33 cellular contexts compared by ENCODE assay signal in genomic region chr6:21078497-21078896, GRCh38.
"Had no signal": no experiment of that assay in that cellular context is flagged by ENCODE, and none has a peak within 500 bp of the region (broad histone marks: within the 10 kb centered on the region; RNA-seq: fewer than 3 reads in every experiment).

No MANE protein-coding gene starts in this region.

- H3K27me3 ChIP-seq: adrenal gland, breast epithelium had no signal

- H3K9me3 ChIP-seq: breast epithelium had no signal

- ATAC-seq: activated T-helper 17 cell treated with anti-CD3 and anti-CD28 coated beads, Interleukin-2, amount 50 U/mL, for 72 hours; Panc1; Right ventricle myocardium inferior; T-cell had no signal

- H3K4me2 ChIP-seq: KMS-11 had no signal

- H3K4me1 ChIP-seq: adrenal gland, breast epithelium had no signal

- H3K27ac ChIP-seq: adrenal gland, breast epithelium, KMS-11 had no signal

- H3K27me3 Mint-ChIP-seq: activated CD4-positive, alpha-beta memory T cell treated with anti-CD3 and anti-CD28 coated beads, Interleukin-2, amount 10 ng/mL, durations not matched to agents 7 days and 5 days; activated CD4-positive, alpha-beta T cell treated with anti-CD3 and anti-CD28 coated beads, Interleukin-2, amount 10 ng/mL, durations not matched to agents 7 days and 5 days; activated naive CD8-positive, alpha-beta T cell treated with anti-CD3 and anti-CD28 coated beads, Interleukin-2, amount 10 ng/mL, durations not matched to agents 7 days and 5 days; activated T-helper 17 cell treated with anti-CD3 and anti-CD28 coated beads, Interleukin-2, amount 50 U/mL, for 72 hours; central memory CD8-positive, alpha-beta T cell; T-cell had no signal

- H3K36me3 ChIP-seq: adrenal gland, breast epithelium had no signal

- H3K9me3 Mint-ChIP-seq: central memory CD8-positive, alpha-beta T cell had no signal

- DNase-seq: activated CD4-positive, alpha-beta memory T cell treated with anti-CD3 and anti-CD28 coated beads, Interleukin-2, amount 10 ng/mL, durations not matched to agents 7 days and 5 days; activated CD4-positive, alpha-beta T cell treated with anti-CD3 and anti-CD28 coated beads, Interleukin-2, amount 10 ng/mL, durations not matched to agents 7 days and 5 days; activated CD4-positive, CD25-positive, alpha-beta regulatory T cell; activated gamma-delta T cell; activated naive CD4-positive, alpha-beta T cell treated with anti-CD3 and anti-CD28 coated beads for 36 hours; activated naive CD8-positive, alpha-beta T cell treated with anti-CD3 and anti-CD28 coated beads, Interleukin-2, amount 10 ng/mL, durations not matched to agents 7 days and 5 days; activated T-cell treated with anti-CD3 and anti-CD28 coated beads for 4 hours; activated T-cell treated with anti-CD3 and anti-CD28 coated beads, Interleukin-2, amount 50 U/mL, for 48 hours; adrenal gland; anterior cingulate cortex; MV-4-11; NCI-H1092 treated with DMSO at 0.1 percent for 48 hours; NCI-H1417 treated with DMSO at 0.1 percent for 48 hours; NCI-H1694; NCI-H2029; NCI-H2107; NCI-H345; NCI-H510A; NCI-H526 treated with DMSO at 0.1 percent for 48 hours; NCI-H82; OCI-M1; RPMI8226; T-cell; T-helper 2 cell; T1000 had no signal

- FAIRE-seq: TTC549 had no signal

- H3K4me3 Mint-ChIP-seq: activated CD4-positive, alpha-beta memory T cell treated with anti-CD3 and anti-CD28 coated beads, Interleukin-2, amount 10 ng/mL, durations not matched to agents 7 days and 5 days; activated CD4-positive, alpha-beta T cell treated with anti-CD3 and anti-CD28 coated beads, Interleukin-2, amount 10 ng/mL, durations not matched to agents 7 days and 5 days; activated naive CD4-positive, alpha-beta T cell treated with anti-CD3 and anti-CD28 coated beads for 36 hours; activated naive CD8-positive, alpha-beta T cell treated with anti-CD3 and anti-CD28 coated beads, Interleukin-2, amount 10 ng/mL, durations not matched to agents 7 days and 5 days; activated T-helper 17 cell treated with anti-CD3 and anti-CD28 coated beads, Interleukin-2, amount 50 U/mL, for 72 hours; central memory CD8-positive, alpha-beta T cell; T-cell had no signal

- H3K4me1 Mint-ChIP-seq: activated CD4-positive, alpha-beta memory T cell treated with anti-CD3 and anti-CD28 coated beads, Interleukin-2, amount 10 ng/mL, durations not matched to agents 7 days and 5 days; activated CD4-positive, alpha-beta T cell treated with anti-CD3 and anti-CD28 coated beads, Interleukin-2, amount 10 ng/mL, durations not matched to agents 7 days and 5 days; activated naive CD8-positive, alpha-beta T cell treated with anti-CD3 and anti-CD28 coated beads, Interleukin-2, amount 10 ng/mL, durations not matched to agents 7 days and 5 days; activated T-helper 17 cell treated with anti-CD3 and anti-CD28 coated beads, Interleukin-2, amount 50 U/mL, for 72 hours; central memory CD8-positive, alpha-beta T cell; T-cell had no signal

- H3K27ac Mint-ChIP-seq: activated CD4-positive, alpha-beta memory T cell treated with anti-CD3 and anti-CD28 coated beads, Interleukin-2, amount 10 ng/mL, durations not matched to agents 7 days and 5 days; activated CD4-positive, alpha-beta T cell treated with anti-CD3 and anti-CD28 coated beads, Interleukin-2, amount 10 ng/mL, durations not matched to agents 7 days and 5 days; activated naive CD4-positive, alpha-beta T cell treated with anti-CD3 and anti-CD28 coated beads for 36 hours; activated naive CD8-positive, alpha-beta T cell treated with anti-CD3 and anti-CD28 coated beads, Interleukin-2, amount 10 ng/mL, durations not matched to agents 7 days and 5 days; activated T-helper 17 cell treated with anti-CD3 and anti-CD28 coated beads, Interleukin-2, amount 50 U/mL, for 72 hours; T-cell had no signal

- H3K9ac ChIP-seq: KMS-11 had no signal

- H3K4me3 ChIP-seq: adrenal gland, breast epithelium, SK-N-MC had no signal
